In the genomic region with DNA sequence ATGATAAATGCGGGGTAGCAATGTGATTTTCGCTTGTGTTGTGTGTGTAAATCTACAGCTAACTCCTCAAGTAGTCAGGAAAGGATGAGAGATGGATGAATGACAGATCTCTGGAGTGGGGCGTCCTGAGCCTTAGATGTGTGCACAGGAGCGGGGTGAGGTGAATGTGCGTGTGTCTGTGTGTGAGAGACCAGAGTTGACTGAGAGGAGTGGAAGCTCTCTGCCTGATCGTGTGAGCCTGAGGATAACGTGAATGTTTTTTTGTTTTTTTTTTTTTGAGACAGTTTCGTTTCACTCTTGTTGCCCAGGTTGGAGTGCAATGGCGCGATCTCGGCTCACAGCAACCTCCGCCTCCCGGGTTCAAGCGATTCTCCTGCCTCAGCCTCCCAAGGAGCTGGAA, we compare ENCODE assay signal across 9 cellular contexts.
DNase-seq lines count a peak whose midpoint lies in the region; ATAC-seq and TF ChIP-seq lines count a peak whose summit lies in the region.
"Had no signal": no experiment of that assay in that cellular context is flagged by ENCODE, and none has a peak within 500 bp of the region (broad histone marks: within the 10 kb centered on the region; RNA-seq: fewer than 3 reads in every experiment).

No MANE protein-coding gene starts in this region.

- H3K27me3 ChIP-seq in HL-60 (ENCODE audit: insufficient read depth, poor library complexity, severe bottlenecking) = no peaks in the 10 kb centered on the region
- no peaks in the 10 kb centered on the region for H3K27me3 ChIP-seq in mucosa of rectum (ENCODE audit: control insufficient read depth in 2 of 2, insufficient read depth in 2 of 2, low read length in 2 of 2)

- H3K4me3 ChIP-seq in HL-60 (replicated peaks; ENCODE audit: insufficient read depth, low read length) (peak overlapping the region; percentile 74), mucosa of rectum (ENCODE audit: low read length in 2 of 2) (peak overlapping the region; percentile 93 to 99)

- no peaks in the 10 kb centered on the region for H3K9me3 Mint-ChIP-seq in central memory CD8-positive, alpha-beta T cell

- peaks cover 4 to 6% of the 10 kb centered on the region in 2 donors for H3K9me3 ChIP-seq in mucosa of rectum (ENCODE audit: control insufficient read depth in 2 of 2, low read length in 2 of 2)

- in situ Hi-C loops in GM13977 (cut with MboI; ENCODE audit: low pct_unique_long_range_greater_than_20kb, low sequenced_read_pairs, unreplicated experiment) = no loop called here

- TF ChIP-seq CTCF in 22Rv1 (IDR thresholded peaks at IDR 0.05) (no peak), HL-60 (IDR thresholded peaks at IDR 0.05; ENCODE audit: insufficient read depth, low read length) (no peak), GM13977 (IDR thresholded peaks at IDR 0.05; ENCODE audit: extremely low read depth, insufficient read depth, missing control alignments) (no peak)

- H3K9ac ChIP-seq in mucosa of rectum (ENCODE audit: low read depth in 1 of 2, low read length in 2 of 2) = peak overlapping the region in 1 of 2 donors; percentile 69

- no peak for DNase-seq in HL-60 (ENCODE audit: low read depth in 1 of 2, low spot score in 1 of 2)
- no peak for DNase-seq in central memory CD8-positive, alpha-beta T cell (ENCODE audit: low spot score in 2 of 2)
- DNase-seq in GM13977 (ENCODE audit: low spot score) = no peak
- no peak for DNase-seq in COLO668 (lab: John Stamatoyannopoulos, UW; ENCODE audit: unreplicated experiment)
- DNase-seq: retina had no signal

- no peaks in the 10 kb centered on the region for H3K27me3 Mint-ChIP-seq in central memory CD8-positive, alpha-beta T cell

- H3K36me3 Mint-ChIP-seq in central memory CD8-positive, alpha-beta T cell (ENCODE audit: insufficient read depth) = peaks cover 24% of the 10 kb centered on the region

- ATAC-seq in central memory CD8-positive, alpha-beta T cell (replicated peaks; ENCODE audit: extremely low read depth, poor library complexity, severe bottlenecking) = no peak
- ATAC-seq in GM19452 (IDR thresholded peaks at IDR 0.05; ENCODE audit: unreplicated experiment) (no peak), GM21825 (IDR thresholded peaks at IDR 0.05; ENCODE audit: unreplicated experiment) (no peak)

- H3K27ac ChIP-seq in 22Rv1 (peak overlapping the region; percentile 95), HL-60 (replicated peaks) (peak overlapping the region; percentile 91), mucosa of rectum (ENCODE audit: low read depth in 2 of 2, low read length in 2 of 2) (no peak overlapping the region)

- peak overlapping the region; percentile 96 for H3K4me3 Mint-ChIP-seq in central memory CD8-positive, alpha-beta T cell

- H3K36me3 ChIP-seq in mucosa of rectum (ENCODE audit: control insufficient read depth in 2 of 2, insufficient read depth in 2 of 2, low read length in 2 of 2) = peaks cover 4 to 9% of the 10 kb centered on the region in 2 donors

- peaks cover 0 to 3% of the 10 kb centered on the region in 2 donors for H3K4me1 ChIP-seq in mucosa of rectum (ENCODE audit: control insufficient read depth in 2 of 2, insufficient read depth in 2 of 2, low read length in 2 of 2)

- peaks cover 41% of the 10 kb centered on the region for H3K4me1 Mint-ChIP-seq in central memory CD8-positive, alpha-beta T cell

- H3K27ac Mint-ChIP-seq in central memory CD8-positive, alpha-beta T cell (ENCODE audit: low read depth) = peak overlapping the region; percentile 99

Comparison
In these comparisons a context has a peak if more than half of its experiments do, and no peak if none do; other contexts are left out.
1. H3K27ac ChIP-seq: peak in 22Rv1 (single experiment) and HL-60 (single experiment); none in mucosa of rectum (0 of 2).